ENCODE assay signal across 8 cellular contexts in genomic region chr12:116559330-116560080, GRCh38. TPM values are rescaled to one million over a fixed set of nuclear protein-coding genes. Genes with fewer than 3 reads are reported as not detected.
DNase-seq lines count a peak whose midpoint lies in the region; ATAC-seq and TF ChIP-seq lines count a peak whose summit lies in the region.

MAP1LC3B2 (plus strand) TSS chr12:116559381; CDS start chr12:116575943, 16,562 bp downstream.

- H3K36me3 Mint-ChIP-seq in glutamatergic neuron (ENCODE audit: unreplicated experiment), result no peaks in the 10 kb centered on the region

- no peak within 1 kb of the TSS for H3K4me3 Mint-ChIP-seq in glutamatergic neuron (ENCODE audit: unreplicated experiment)

- H3K4me1 Mint-ChIP-seq in glutamatergic neuron (ENCODE audit: low read depth, unreplicated experiment), result peaks cover 5% of the 10 kb centered on the region

- intact Hi-C loops in posterior cingulate gyrus (cut with DNase I), result no loop called here

- peak; percentile 88 for ATAC-seq in GM18867 (IDR thresholded peaks at IDR 0.05; ENCODE audit: unreplicated experiment)
- ATAC-seq in HG03025 (IDR thresholded peaks at IDR 0.05; ENCODE audit: low FRiP score, unreplicated experiment), result peak; percentile 82

- TF ChIP-seq CTCF in glutamatergic neuron (IDR thresholded peaks at IDR 0.05; ENCODE audit: partially characterized antibody, unreplicated experiment), result no peak

- H3K9me3 Mint-ChIP-seq in glutamatergic neuron (ENCODE audit: unreplicated experiment), result no peaks in the 10 kb centered on the region

- peak within 1 kb of the TSS; percentile 39 for H3K27ac Mint-ChIP-seq in glutamatergic neuron (ENCODE audit: unreplicated experiment)

- DNase-seq in RPMI7951 (ENCODE audit: low read depth) (peak; percentile 98), glutamatergic neuron (no peak), posterior cingulate gyrus (peak in 7 of 10 donors; percentile 19 to 87 (median 41)), ureter (ENCODE audit: low spot score) (peak; percentile 63), NCI-H748 (lab: John Stamatoyannopoulos, UW; ENCODE audit: unreplicated experiment) (no peak)
- DNase-seq in activated effector memory CD4-positive, alpha-beta T cell treated with Interleukin-2 at 50 U/mL for 16 hours, result peak; percentile 76

- no peaks in the 10 kb centered on the region for H3K27me3 Mint-ChIP-seq in glutamatergic neuron (ENCODE audit: unreplicated experiment)

RNA-seq across cellular contexts. Expression of gene MAP1LC3B2, which starts in this region (rescaled TPM):
- total RNA-seq in RPMI7951 (2014; rRNA removed; shearing (Covaris generic)), result 0.48 TPM in 1 of 2 replicates, not detected in the other
- total RNA-seq in glutamatergic neuron (ENCODE audit: unreplicated experiment) (4.4 TPM), ureter (not detected)

Comparison
In these comparisons a context has a peak if more than half of its experiments do, and no peak if none do; other contexts are left out.
1. Peak in DNase-seq in RPMI7951; RNA of the gene not detected or under 1 TPM.
2. Peak in DNase-seq in ureter; RNA of the gene not detected or under 1 TPM.
3. DNase-seq: peak in activated effector memory CD4-positive, alpha-beta T cell treated with Interleukin-2 at 50 U/mL for 16 hours (single experiment) and posterior cingulate gyrus (7 of 10); none in glutamatergic neuron (single experiment) and NCI-H748 (single experiment).